8 cellular contexts compared by ENCODE assay signal in genomic region chr5:37836173-37837100, GRCh38. TPM values are rescaled to one million over a fixed set of nuclear protein-coding genes. Genes with fewer than 3 reads are reported as not detected.
DNase-seq lines count a peak whose midpoint lies in the region; ATAC-seq and TF ChIP-seq lines count a peak whose summit lies in the region.

No MANE protein-coding gene starts in this region.

- no peak for DNase-seq in activated CD4-positive, alpha-beta T cell treated with anti-CD3 and anti-CD28 coated beads, Interleukin-2, amount 10 ng/mL, durations not matched to agents 7 days and 5 days
- no peak for DNase-seq in activated CD4-positive, alpha-beta T cell treated with anti-CD3 and anti-CD28 coated beads for 4 hours
- no peak for DNase-seq in breast epithelium (ENCODE audit: low spot score in 2 of 2)
- peak; percentile 28 for DNase-seq in kidney tubule cell (ENCODE audit: low spot score)
- no peak for DNase-seq in tibial artery
- DNase-seq in NOMO-1 treated with dmso at 0.1 percent for 144 hours (lab: John Stamatoyannopoulos, UW; ENCODE audit: unreplicated experiment), result no peak

- no peak overlapping the region for H3K27ac ChIP-seq in breast epithelium
- H3K27ac ChIP-seq in tibial artery, result no peak overlapping the region

- no peak for TF ChIP-seq POLR2A in breast epithelium (IDR thresholded peaks at IDR 0.05)

- H3K27ac Mint-ChIP-seq in activated CD4-positive, alpha-beta T cell treated with anti-CD3 and anti-CD28 coated beads, Interleukin-2, amount 10 ng/mL, durations not matched to agents 7 days and 5 days, result peak overlapping the region; percentile 36

- no peak overlapping the region for H3K4me3 Mint-ChIP-seq in activated CD4-positive, alpha-beta T cell treated with anti-CD3 and anti-CD28 coated beads, Interleukin-2, amount 10 ng/mL, durations not matched to agents 7 days and 5 days

- H3K27me3 ChIP-seq in breast epithelium (peaks cover 5 to 90% of the 10 kb centered on the region in 2 donors), tibial artery (peaks cover 0 to 85% of the 10 kb centered on the region in 2 donors)

- no peaks in the 10 kb centered on the region for H3K36me3 Mint-ChIP-seq in activated CD4-positive, alpha-beta T cell treated with anti-CD3 and anti-CD28 coated beads, Interleukin-2, amount 10 ng/mL, durations not matched to agents 7 days and 5 days (ENCODE audit: low read depth)

- no peaks in the 10 kb centered on the region for H3K9me3 Mint-ChIP-seq in activated CD4-positive, alpha-beta T cell treated with anti-CD3 and anti-CD28 coated beads, Interleukin-2, amount 10 ng/mL, durations not matched to agents 7 days and 5 days

- H3K27me3 Mint-ChIP-seq in activated CD4-positive, alpha-beta T cell treated with anti-CD3 and anti-CD28 coated beads, Interleukin-2, amount 10 ng/mL, durations not matched to agents 7 days and 5 days, result peaks cover 87% of the 10 kb centered on the region

- no peaks in the 10 kb centered on the region for H3K9me3 ChIP-seq in breast epithelium
- H3K9me3 ChIP-seq in tibial artery, result no peaks in the 10 kb centered on the region

- H3K4me3 ChIP-seq in breast epithelium (peak overlapping the region; percentile 34 to 74 (median 51)), tibial artery (peak overlapping the region; percentile 40 to 51)

- TF ChIP-seq CTCF in breast epithelium (IDR thresholded peaks at IDR 0.05) (no peak), tibial artery (IDR thresholded peaks at IDR 0.05) (no peak)

- ATAC-seq in HG03139 (IDR thresholded peaks at IDR 0.05; ENCODE audit: unreplicated experiment) (no peak), GM21528 (IDR thresholded peaks at IDR 0.05; ENCODE audit: low FRiP score, unreplicated experiment) (no peak)

- CTCF ChIA-PET in activated CD4-positive, alpha-beta T cell treated with anti-CD3 and anti-CD28 coated beads, Interleukin-2, amount 10 ng/mL, durations not matched to agents 7 days and 5 days (lab: Charles Lee), result interaction anchor here (0.9 to 2.0 kb wide), 2 partner anchors 21 to 356 kb away, joined by 3 to 11 read pairs; no protein-coding TSS in a partner anchor

- POLR2A ChIA-PET in activated CD4-positive, alpha-beta T cell treated with anti-CD3 and anti-CD28 coated beads, Interleukin-2, amount 10 ng/mL, durations not matched to agents 7 days and 5 days (lab: Charles Lee), result no interaction called here

- intact Hi-C loops in breast epithelium (cut with DNase I; ENCODE audit: low total_unique reads), result loop anchor here (5.0 kb wide), 1 partner anchor 356 kb away; no protein-coding TSS in a partner anchor
- intact Hi-C loops in tibial artery (cut with DNase I; ENCODE audit: low total_unique reads), result loop anchor here (5.0 kb wide), 1 partner anchor 356 kb away; no protein-coding TSS in a partner anchor

- peaks cover 28% of the 10 kb centered on the region for H3K4me1 Mint-ChIP-seq in activated CD4-positive, alpha-beta T cell treated with anti-CD3 and anti-CD28 coated beads, Interleukin-2, amount 10 ng/mL, durations not matched to agents 7 days and 5 days

- no peaks in the 10 kb centered on the region for H3K36me3 ChIP-seq in breast epithelium
- no peaks in the 10 kb centered on the region for H3K36me3 ChIP-seq in tibial artery

- H3K4me1 ChIP-seq in breast epithelium (no peaks in the 10 kb centered on the region), tibial artery (peaks cover 0 to 71% (median 53%) of the 10 kb centered on the region in 4 donors)

RNA-seq across cellular contexts. Expression of gene GDNF, which starts 3.4 kb away (rescaled TPM):
- not detected for total RNA-seq in activated CD4-positive, alpha-beta T cell treated with anti-CD3 and anti-CD28 coated beads, Interleukin-2, amount 10 ng/mL, durations not matched to agents 7 days and 5 days
- under 1 TPM in 2 of 3 donors, not detected in 1; 0.15 to 0.33 TPM for total RNA-seq in breast epithelium
